Comparison of ENCODE assay signal across 8 cellular contexts in the genomic region with DNA sequence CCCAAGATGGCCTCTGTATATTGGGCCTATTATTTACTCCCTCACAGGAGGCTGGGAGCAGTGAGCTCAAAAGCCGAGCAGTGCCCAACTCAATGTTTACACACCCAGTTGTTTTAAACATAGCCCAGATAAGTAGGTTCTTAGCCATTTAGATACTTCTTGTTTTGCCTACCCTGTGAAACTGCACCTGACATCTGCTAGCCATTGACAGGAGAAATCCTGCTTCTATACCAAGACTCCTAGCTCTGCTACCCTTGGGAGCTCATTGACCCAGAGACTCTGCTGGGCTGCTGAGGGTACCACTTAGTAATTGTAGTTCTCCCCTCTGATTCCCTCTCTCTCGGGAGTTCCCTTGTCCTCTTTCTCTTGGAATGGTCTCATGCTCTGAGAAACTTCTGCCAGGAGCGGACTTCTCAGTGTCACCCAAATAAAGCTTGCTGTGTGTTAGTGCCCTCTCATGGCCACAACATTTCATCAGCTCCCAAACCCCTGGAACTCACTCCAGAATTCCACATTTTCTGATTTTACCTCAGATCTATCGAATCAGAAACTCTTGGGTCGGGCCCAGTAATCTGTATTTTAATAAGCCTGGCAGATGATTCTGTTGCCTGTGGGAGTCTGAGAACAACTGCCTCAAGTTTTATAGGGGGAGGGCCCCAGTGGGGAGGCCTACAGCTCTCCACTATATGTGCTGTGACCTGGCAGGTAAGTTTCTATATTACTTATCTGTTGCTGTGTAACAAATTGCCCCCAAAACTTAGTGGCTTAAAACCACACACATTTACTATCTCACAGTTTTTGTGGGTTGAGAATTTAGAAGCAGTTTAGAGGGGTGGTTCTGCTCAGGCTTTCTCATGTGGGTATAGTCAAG.
A peak's percentile ranks its signal among the peaks of the same experiment; 100 is the strongest.
DNase-seq lines count a peak whose midpoint lies in the region; ATAC-seq and TF ChIP-seq lines count a peak whose summit lies in the region.

No MANE protein-coding gene starts in this region.

- no peak overlapping the region for H3K4me3 ChIP-seq in heart right ventricle
- no peak overlapping the region for H3K4me3 ChIP-seq in heart left ventricle
- no peak overlapping the region for H3K4me3 ChIP-seq in WERI-Rb-1 (ENCODE audit: low read depth, low read length)
- no peak overlapping the region for H3K4me3 ChIP-seq in iPS DF 6.9 (ENCODE audit: low read length)
- no peak overlapping the region for H3K4me3 ChIP-seq in upper lobe of right lung

- intact Hi-C loops in heart right ventricle (cut with DNase I) = no loop called here
- intact Hi-C loops in heart left ventricle (cut with DNase I) = no loop called here
- intact Hi-C loops in upper lobe of right lung (cut with DNase I) = no loop called here

- DNase-seq in heart right ventricle (no peak), heart left ventricle (no peak), WERI-Rb-1 (no peak), iPS DF 6.9 (ENCODE audit: low read depth, low spot score) (peak; percentile 52), upper lobe of right lung (no peak), activated gamma-delta T cell (lab: John Stamatoyannopoulos, UW) (no peak), NCI-H2196 treated with DMSO at 0.1 percent for 48 hours (lab: John Stamatoyannopoulos, UW; ENCODE audit: unreplicated experiment) (no peak)
- no peak for DNase-seq in activated CD8-positive, alpha-beta memory T cell treated with anti-CD3 and anti-CD28 coated beads for 24 hours

- no peak for TF ChIP-seq POLR2A in heart left ventricle (IDR thresholded peaks at IDR 0.05)

- 71 to 76% methylated on average over 5 of the region's 5 CpGs for WGBS in heart right ventricle, 2 donors
- WGBS in heart left ventricle, 4 donors = 69 to 77% (median 73%) methylated on average over 5 of the region's 5 CpGs
- WGBS in iPS DF 6.9 (ENCODE audit: insufficient coverage, insufficient read length) = no CpG with 5 or more reads among the region's 5 CpGs

- H3K9me3 ChIP-seq in heart right ventricle (no peaks in the 10 kb centered on the region), heart left ventricle (no peaks in the 10 kb centered on the region), WERI-Rb-1 (ENCODE audit: severe bottlenecking) (no peaks in the 10 kb centered on the region), iPS DF 6.9 (ENCODE audit: control insufficient read depth, insufficient read depth, low read length) (no peaks in the 10 kb centered on the region), upper lobe of right lung (no peaks in the 10 kb centered on the region)

- H3K4me1 ChIP-seq in heart right ventricle (no peaks in the 10 kb centered on the region), heart left ventricle (no peaks in the 10 kb centered on the region), iPS DF 6.9 (ENCODE audit: control insufficient read depth, insufficient read depth, low read length) (no peaks in the 10 kb centered on the region), upper lobe of right lung (no peaks in the 10 kb centered on the region)

- H3K27ac ChIP-seq in heart right ventricle (no peak overlapping the region), heart left ventricle (no peak overlapping the region), WERI-Rb-1 (no peak overlapping the region), iPS DF 6.9 (ENCODE audit: low read length) (no peak overlapping the region), upper lobe of right lung (no peak overlapping the region)

- no peaks in the 10 kb centered on the region for H3K36me3 ChIP-seq in heart right ventricle
- H3K36me3 ChIP-seq in heart left ventricle = no peaks in the 10 kb centered on the region
- H3K36me3 ChIP-seq in WERI-Rb-1 = no peaks in the 10 kb centered on the region
- no peaks in the 10 kb centered on the region for H3K36me3 ChIP-seq in iPS DF 6.9 (ENCODE audit: control insufficient read depth, insufficient read depth, low read length)
- H3K36me3 ChIP-seq in upper lobe of right lung = no peaks in the 10 kb centered on the region

- TF ChIP-seq CTCF in heart right ventricle (IDR thresholded peaks at IDR 0.05) (peak in 5 of 9 donors; percentile 7 to 36 (median 20)), heart left ventricle (IDR thresholded peaks at IDR 0.05) (peak in 4 of 12 donors; percentile 15 to 30 (median 26)), WERI-Rb-1 (IDR thresholded peaks at IDR 0.05; ENCODE audit: low read depth, low read length) (peak; percentile 21; the same call in 1 of the 2 replicates), upper lobe of right lung (IDR thresholded peaks at IDR 0.05) (no peak)

- ATAC-seq in heart right ventricle (peak in 2 of 8 donors; percentile 25 to 46), heart left ventricle (no peak), upper lobe of right lung (peak; percentile 25)

- peaks cover 0 to 5% (median 0%) of the 10 kb centered on the region in 7 donors for H3K27me3 ChIP-seq in heart right ventricle
- H3K27me3 ChIP-seq in heart left ventricle = peaks cover 0 to 4% (median 0%) of the 10 kb centered on the region in 9 donors
- H3K27me3 ChIP-seq in WERI-Rb-1 (ENCODE audit: insufficient read depth, low read depth, severe bottlenecking) = no peaks in the 10 kb centered on the region
- H3K27me3 ChIP-seq in iPS DF 6.9 (ENCODE audit: control insufficient read depth, insufficient read depth, low read length) = no peaks in the 10 kb centered on the region
- H3K27me3 ChIP-seq in upper lobe of right lung = peaks cover 4% of the 10 kb centered on the region
